ENCODE assay signal across 12 cellular contexts in the genomic region with DNA sequence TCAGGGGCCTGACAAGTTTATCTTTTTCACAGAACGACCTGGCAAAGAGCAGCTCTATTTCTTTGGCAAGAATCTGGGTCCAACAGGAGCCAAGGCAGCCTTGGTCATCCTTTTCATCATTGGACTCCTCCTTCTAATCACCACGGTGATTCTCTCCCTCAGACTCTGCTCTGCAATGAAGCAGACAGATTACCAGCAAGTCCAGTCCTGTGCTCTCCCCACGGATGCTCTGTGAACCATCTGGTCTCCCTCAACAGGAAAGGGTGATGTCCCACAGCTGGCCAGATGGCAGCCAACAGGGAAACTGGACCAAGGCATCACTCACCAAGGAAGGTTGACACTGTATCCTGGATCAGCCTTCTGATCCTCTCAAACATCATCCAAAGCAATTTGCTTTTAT.
"Had no signal": no experiment of that assay in that cellular context is flagged by ENCODE, and none has a peak within 500 bp of the region (broad histone marks: within the 10 kb centered on the region; RNA-seq: fewer than 3 reads in every experiment).

No MANE protein-coding gene starts in this region.

- H3K4me1 ChIP-seq: prostate gland had no signal

- DNase-seq: activated CD4-positive, alpha-beta T cell treated with anti-CD3 and anti-CD28 coated beads, Interleukin-2, amount 50 U/mL, for 1 hour; activated naive CD4-positive, alpha-beta T cell treated with anti-CD3 and anti-CD28 coated beads, Interleukin-2, amount 50 U/mL, for 16 hours; adrenal gland; left colon; mesenchymal stem cell; occipital lobe; stimulated activated CD4-positive, alpha-beta T cell treated with anti-CD3 and anti-CD28 coated beads, Interleukin-12 subunit alpha, Interleukin-12 subunit beta, amount 100 ng/mL, for 4 hours; stimulated activated CD4-positive, alpha-beta T cell treated with anti-CD3 and anti-CD28 coated beads, Interleukin-2, amount 100 ng/mL, for 48 hours; stimulated activated naive CD8-positive, alpha-beta T cell treated with anti-CD3 and anti-CD28 coated beads, Interleukin-15, amount 100 ng/mL, for 72 hours; uterus had no signal

- H3K36me3 ChIP-seq: adrenal gland, prostate gland, thoracic aorta, uterus had no signal

- ATAC-seq: left colon; stimulated activated naive CD8-positive, alpha-beta T cell treated with anti-CD3 and anti-CD28 coated beads, Interleukin-15, amount 100 ng/mL, for 72 hours had no signal

- H3K4me3 ChIP-seq: adrenal gland, prostate gland, thoracic aorta, uterus had no signal

- H3K27me3 ChIP-seq: adrenal gland, uterus had no signal

- H3K9me3 ChIP-seq: adrenal gland, prostate gland, thoracic aorta, uterus had no signal

- H3K27ac ChIP-seq: adrenal gland, prostate gland had no signal
